1 cellular context compared by ENCODE assay signal in genomic region chr9:77839459-77840140, GRCh38.
TF ChIP-seq lines count a peak whose summit lies in the region.

No MANE protein-coding gene starts in this region.

TF ChIP-seq in GM23338, 12 proteins besides CTCF, POLR2A, EP300 and RAD21 (continued from another document):
- TF ChIP-seq REST (IDR thresholded peaks at IDR 0.05; ENCODE audit: unreplicated experiment) (no peak), ZNF114 (CRISPR knock-in tag; IDR thresholded peaks at IDR 0.05) (no peak), EZH2phosphoT487 (IDR thresholded peaks at IDR 0.05; ENCODE audit: unreplicated experiment) (no peak), NANOG (IDR thresholded peaks at IDR 0.05; ENCODE audit: borderline replicate concordance) (no peak), JUNB (IDR thresholded peaks at IDR 0.05; ENCODE audit: unreplicated experiment) (no peak), ZNF331 (CRISPR knock-in tag; IDR thresholded peaks at IDR 0.05; ENCODE audit: low read depth) (no peak), STAT1 (IDR thresholded peaks at IDR 0.05; ENCODE audit: unreplicated experiment) (no peak), CREB1 (CRISPR knock-in tag; IDR thresholded peaks at IDR 0.05; ENCODE audit: low read depth) (no peak), ETS1 (IDR thresholded peaks at IDR 0.05) (no peak)
